In the genomic region with DNA sequence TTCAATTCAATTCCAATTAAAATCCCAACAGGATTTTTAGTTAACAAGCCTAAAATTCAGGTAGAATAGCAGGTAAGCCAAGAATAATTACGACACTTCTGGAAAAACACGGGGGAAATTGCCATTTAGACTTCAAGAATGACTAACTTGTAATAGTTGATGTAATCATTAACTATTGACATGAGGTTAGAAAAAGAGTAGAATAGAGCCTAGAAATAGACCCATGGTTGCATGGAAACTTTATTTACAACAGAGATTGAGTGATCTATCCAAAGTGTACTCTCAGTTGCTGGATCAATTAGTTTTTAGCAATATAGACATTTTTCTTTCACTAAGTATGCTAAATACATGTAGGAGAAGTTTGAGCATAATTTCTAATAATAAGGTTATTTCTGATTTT, we compare ENCODE assay signal across 39 cellular contexts. TPM values are rescaled to one million over a fixed set of nuclear protein-coding genes. Genes with fewer than 3 reads are reported as not detected.
"Had no signal": no experiment of that assay in that cellular context is flagged by ENCODE, and none has a peak within 500 bp of the region (broad histone marks: within the 10 kb centered on the region; RNA-seq: fewer than 3 reads in every experiment).

No MANE protein-coding gene starts in this region.

- H3K27ac ChIP-seq: ascending aorta, cardiac muscle cell, VCaP had no signal

- H3K4me1 ChIP-seq: ascending aorta had no signal

- DNase-seq: activated B cell treated with CpG ODN at 0.5 μM for 24 hours; activated CD4-positive, alpha-beta memory T cell treated with anti-CD3 and anti-CD28 coated beads for 36 hours; activated CD4-positive, alpha-beta T cell treated with anti-CD3 and anti-CD28 coated beads for 4 hours; activated CD4-positive, alpha-beta T cell treated with anti-CD3 and anti-CD28 coated beads, Interleukin-2, amount 10 ng/mL, durations not matched to agents 24 days and 14 days; activated CD4-positive, alpha-beta T cell treated with anti-CD3 and anti-CD28 coated beads, Interleukin-2, amount 50 U/mL, for 1 hour; activated CD4-positive, alpha-beta T cell treated with anti-CD3 and anti-CD28 coated beads, Interleukin-2, amount 50 U/mL, for 4 hours; activated CD4-positive, CD25-positive, alpha-beta regulatory T cell treated with anti-CD3 and anti-CD28 coated beads, Interleukin-2, amount 50 U/mL, for 72 hours; activated CD8-positive, alpha-beta memory T cell treated with anti-CD3 and anti-CD28 coated beads, Interleukin-2, amount 50 U/mL, for 4 hours; activated CD8-positive, alpha-beta T cell treated with anti-CD3 and anti-CD28 coated beads for 36 hours; activated effector memory CD4-positive, alpha-beta T cell treated with anti-CD3 and anti-CD28 coated beads, Interleukin-2, amount 50 U/mL, for 16 hours; activated gamma-delta T cell treated with Interleukin-2 at 50 U/mL for 16 hours; activated naive CD4-positive, alpha-beta T cell; activated naive CD4-positive, alpha-beta T cell treated with anti-CD3 and anti-CD28 coated beads for 36 hours; activated naive CD4-positive, alpha-beta T cell treated with anti-CD3 and anti-CD28 coated beads, Interleukin-2, amount 50 U/mL, for 16 hours; activated naive CD8-positive, alpha-beta T cell treated with anti-CD3 and anti-CD28 coated beads, Interleukin-2, amount 10 ng/mL, durations not matched to agents 7 days and 5 days; activated naive CD8-positive, alpha-beta T cell treated with anti-CD3 and anti-CD28 coated beads, Interleukin-2, amount 50 U/mL, for 24 hours; activated T-cell treated with anti-CD3 and anti-CD28 coated beads for 4 hours; activated T-cell treated with anti-CD3 and anti-CD28 coated beads, Interleukin-2, amount 50 U/mL, for 1 hour; activated T-cell treated with anti-CD3 and anti-CD28 coated beads, Interleukin-2, amount 50 U/mL, for 48 hours; amygdala; anterior cingulate cortex; caudate nucleus; cerebellar nuclear complex; T-helper 1 cell; T-helper 2 cell; T-helper 9 cell had no signal

- H3K4me3 ChIP-seq: ascending aorta, cardiac muscle cell had no signal

- ATAC-seq: activated CD8-positive, alpha-beta T cell treated with anti-CD3 and anti-CD28 coated beads for 36 hours; activated naive CD4-positive, alpha-beta T cell treated with anti-CD3 and anti-CD28 coated beads, Interleukin-2, amount 50 U/mL, for 72 hours; activated naive CD8-positive, alpha-beta T cell treated with anti-CD3 and anti-CD28 coated beads, Interleukin-2, amount 50 U/mL, for 24 hours; activated T-helper 17 cell treated with anti-CD3 and anti-CD28 coated beads, Interleukin-2, amount 50 U/mL, for 72 hours had no signal

- H3K36me3 ChIP-seq: ascending aorta, cardiac muscle cell had no signal

- H3K9me3 Mint-ChIP-seq: activated CD4-positive, alpha-beta T cell treated with anti-CD3 and anti-CD28 coated beads, Interleukin-2, amount 10 ng/mL, durations not matched to agents 24 days and 14 days; activated naive CD8-positive, alpha-beta T cell treated with anti-CD3 and anti-CD28 coated beads, Interleukin-2, amount 10 ng/mL, durations not matched to agents 7 days and 5 days; activated T-helper 1 cell treated with anti-CD3 and anti-CD28 coated beads, Interleukin-12 subunit alpha, Interleukin-12 subunit beta, Interleukin-2, Interleukin-4 antibody, amounts not matched to agents 30 ng/mL and 10 ng/mL and 1 ng/mL, durations not matched to agents 14 hours and 24 hours and 36 hours; central memory CD8-positive, alpha-beta T cell; T-helper 1 cell treated with Interleukin-12 subunit alpha and Interleukin-12 subunit beta and Interleukin-4 antibody, amounts not matched to agents 30 μg/mL and 1 μg/mL, for 36 hours; T-helper 2 cell treated with Interferon-gamma antibody and Interleukin-4, amounts not matched to agents 5 μg/mL and 100 μg/mL, for 36 hours had no signal

- H3K36me3 Mint-ChIP-seq: activated naive CD8-positive, alpha-beta T cell treated with anti-CD3 and anti-CD28 coated beads, Interleukin-2, amount 10 ng/mL, durations not matched to agents 7 days and 5 days; brain had no signal

- H3K4me3 Mint-ChIP-seq: activated B cell treated with CpG ODN at 0.5 μM for 24 hours; activated CD4-positive, alpha-beta memory T cell treated with anti-CD3 and anti-CD28 coated beads for 36 hours; activated CD4-positive, alpha-beta T cell treated with anti-CD3 and anti-CD28 coated beads, Interleukin-2, amount 10 ng/mL, durations not matched to agents 24 days and 14 days; activated CD8-positive, alpha-beta T cell treated with anti-CD3 and anti-CD28 coated beads for 36 hours; activated naive CD4-positive, alpha-beta T cell treated with anti-CD3 and anti-CD28 coated beads for 36 hours; activated naive CD8-positive, alpha-beta T cell treated with anti-CD3 and anti-CD28 coated beads, Interleukin-2, amount 10 ng/mL, durations not matched to agents 7 days and 5 days; activated naive CD8-positive, alpha-beta T cell treated with anti-CD3 and anti-CD28 coated beads, Interleukin-2, amount 50 U/mL, for 24 hours; activated T-helper 1 cell treated with anti-CD3 and anti-CD28 coated beads, Interleukin-12 subunit alpha, Interleukin-12 subunit beta, Interleukin-2, Interleukin-4 antibody, amounts not matched to agents 30 ng/mL and 10 ng/mL and 1 ng/mL, durations not matched to agents 14 hours and 24 hours and 36 hours; activated T-helper 17 cell treated with anti-CD3 and anti-CD28 coated beads, Interleukin-2, amount 50 U/mL, for 72 hours; brain; central memory CD8-positive, alpha-beta T cell; T-helper 1 cell treated with Interleukin-12 subunit alpha and Interleukin-12 subunit beta and Interleukin-4 antibody, amounts not matched to agents 30 μg/mL and 1 μg/mL, for 36 hours; T-helper 2 cell treated with Interferon-gamma antibody and Interleukin-4, amounts not matched to agents 5 μg/mL and 100 μg/mL, for 36 hours had no signal

- FAIRE-seq: bronchial epithelial cell, TTC549 had no signal

- H3K27ac Mint-ChIP-seq: activated B cell treated with CpG ODN at 0.5 μM for 24 hours; activated CD4-positive, alpha-beta memory T cell treated with anti-CD3 and anti-CD28 coated beads for 36 hours; activated CD4-positive, alpha-beta T cell treated with anti-CD3 and anti-CD28 coated beads, Interleukin-2, amount 10 ng/mL, durations not matched to agents 24 days and 14 days; activated CD8-positive, alpha-beta T cell treated with anti-CD3 and anti-CD28 coated beads for 36 hours; activated naive CD4-positive, alpha-beta T cell treated with anti-CD3 and anti-CD28 coated beads for 36 hours; activated naive CD4-positive, alpha-beta T cell treated with anti-CD3 and anti-CD28 coated beads, Interleukin-2, amount 50 U/mL, for 72 hours; activated naive CD8-positive, alpha-beta T cell treated with anti-CD3 and anti-CD28 coated beads, Interleukin-2, amount 10 ng/mL, durations not matched to agents 7 days and 5 days; activated naive CD8-positive, alpha-beta T cell treated with anti-CD3 and anti-CD28 coated beads, Interleukin-2, amount 50 U/mL, for 24 hours; activated T-helper 1 cell treated with anti-CD3 and anti-CD28 coated beads, Interleukin-12 subunit alpha, Interleukin-12 subunit beta, Interleukin-2, Interleukin-4 antibody, amounts not matched to agents 30 ng/mL and 10 ng/mL and 1 ng/mL, durations not matched to agents 14 hours and 24 hours and 36 hours; activated T-helper 17 cell treated with anti-CD3 and anti-CD28 coated beads, Interleukin-2, amount 50 U/mL, for 72 hours; brain; T-helper 1 cell treated with Interleukin-12 subunit alpha and Interleukin-12 subunit beta and Interleukin-4 antibody, amounts not matched to agents 30 μg/mL and 1 μg/mL, for 36 hours; T-helper 2 cell treated with Interferon-gamma antibody and Interleukin-4, amounts not matched to agents 5 μg/mL and 100 μg/mL, for 36 hours had no signal

RNA-seq across cellular contexts. Expression of gene SLC13A5, which starts 3.6 kb away (rescaled TPM):
- total RNA-seq: activated B cell treated with CpG ODN at 0.5 μM for 24 hours; activated CD4-positive, alpha-beta memory T cell treated with anti-CD3 and anti-CD28 coated beads for 36 hours; activated CD4-positive, alpha-beta T cell treated with anti-CD3 and anti-CD28 coated beads, Interleukin-2, amount 10 ng/mL, durations not matched to agents 24 days and 14 days; activated CD8-positive, alpha-beta memory T cell treated with anti-CD3 and anti-CD28 coated beads for 36 hours; activated CD8-positive, alpha-beta T cell treated with anti-CD3 and anti-CD28 coated beads for 36 hours; activated naive CD4-positive, alpha-beta T cell treated with anti-CD3 and anti-CD28 coated beads for 36 hours; activated naive CD4-positive, alpha-beta T cell treated with anti-CD3 and anti-CD28 coated beads, Interleukin-2, amount 50 U/mL, for 72 hours; activated naive CD8-positive, alpha-beta T cell treated with anti-CD3 and anti-CD28 coated beads, Interleukin-2, amount 10 ng/mL, durations not matched to agents 7 days and 5 days; activated T-helper 1 cell treated with anti-CD3 and anti-CD28 coated beads, Interleukin-12 subunit alpha, Interleukin-12 subunit beta, Interleukin-2, Interleukin-4 antibody, amounts not matched to agents 30 ng/mL and 10 ng/mL and 1 ng/mL, durations not matched to agents 14 hours and 24 hours and 36 hours; activated T-helper 17 cell treated with anti-CD3 and anti-CD28 coated beads, Interleukin-2, amount 50 U/mL, for 72 hours had no signal

RNA-seq across cellular contexts. Expression of gene XAF1, which starts 39.1 kb away (rescaled TPM):
- total RNA-seq: cardiac muscle cell had no signal
- polyA plus RNA-seq: cardiac muscle cell had no signal

RNA-seq across cellular contexts. Expression of gene FBXO39, which starts 59.3 kb away (rescaled TPM):
- total RNA-seq: activated CD4-positive, alpha-beta memory T cell treated with anti-CD3 and anti-CD28 coated beads for 36 hours; activated CD8-positive, alpha-beta memory T cell treated with anti-CD3 and anti-CD28 coated beads for 36 hours; activated CD8-positive, alpha-beta T cell treated with anti-CD3 and anti-CD28 coated beads for 36 hours; activated naive CD4-positive, alpha-beta T cell treated with anti-CD3 and anti-CD28 coated beads for 36 hours; activated T-helper 1 cell treated with anti-CD3 and anti-CD28 coated beads, Interleukin-12 subunit alpha, Interleukin-12 subunit beta, Interleukin-2, Interleukin-4 antibody, amounts not matched to agents 30 ng/mL and 10 ng/mL and 1 ng/mL, durations not matched to agents 14 hours and 24 hours and 36 hours; ascending aorta; bronchial epithelial cell; cardiac muscle cell had no signal
- polyA plus RNA-seq: cardiac muscle cell had no signal
